In genomic region chr7:131845573-131846337, GRCh38 we compare ENCODE assay signal across 22 cellular contexts.
DNase-seq lines count a peak whose midpoint lies in the region; ATAC-seq and TF ChIP-seq lines count a peak whose summit lies in the region.
"Had no signal": no experiment of that assay in that cellular context is flagged by ENCODE, and none has a peak within 500 bp of the region (broad histone marks: within the 10 kb centered on the region; RNA-seq: fewer than 3 reads in every experiment).

No MANE protein-coding gene starts in this region.

- H3K27ac ChIP-seq in heart left ventricle (no peak overlapping the region), endodermal cell (ENCODE audit: low read depth, low read length) (peak overlapping the region; percentile 57), PC-3 (ENCODE audit: low read length) (no peak overlapping the region)
- H3K27ac ChIP-seq: GM23248, PC-9 had no signal

- H3F3A ChIP-seq in PC-3 (ENCODE audit: low read length, unreplicated experiment): no peaks in the 10 kb centered on the region

- no peaks in the 10 kb centered on the region for H3K9me3 ChIP-seq in heart left ventricle
- H3K9me3 ChIP-seq in endodermal cell (ENCODE audit: control insufficient read depth, low read length): no peaks in the 10 kb centered on the region
- no peaks in the 10 kb centered on the region for H3K9me3 ChIP-seq in PC-3 (ENCODE audit: low read length)

- intact Hi-C loops in cardiac septum (cut with DNase I) (no loop called here), heart left ventricle (cut with DNase I) (loop anchor here in 1 of 10 donors (10.0 kb wide), 1 partner anchor 161 kb away; no protein-coding TSS in a partner anchor), PC-3 (cut with micrococcal nuclease) (no loop called here)

- no peak overlapping the region for H2AFZ ChIP-seq in PC-3 (ENCODE audit: low read length)
- H2AFZ ChIP-seq: GM23248, PC-9 had no signal

- no peaks in the 10 kb centered on the region for H3K9me3 Mint-ChIP-seq in endodermal cell

- peaks cover 0 to 37% (median 4%) of the 10 kb centered on the region in 9 donors for H3K27me3 ChIP-seq in heart left ventricle
- H3K27me3 ChIP-seq in endodermal cell (ENCODE audit: control insufficient read depth, insufficient read depth, low read length, poor library complexity, severe bottlenecking): no peaks in the 10 kb centered on the region
- peaks cover 61% of the 10 kb centered on the region for H3K27me3 ChIP-seq in PC-3 (ENCODE audit: low read length)

- no peak overlapping the region for H3K4me2 ChIP-seq in PC-3 (ENCODE audit: low read length)
- H3K4me2 ChIP-seq: PC-9 had no signal

- no peak overlapping the region for H3K27ac Mint-ChIP-seq in endodermal cell

- no peak for TF ChIP-seq POLR2A in heart left ventricle (IDR thresholded peaks at IDR 0.05)

- H3K36me3 ChIP-seq in heart left ventricle (no peaks in the 10 kb centered on the region), endodermal cell (ENCODE audit: control insufficient read depth, insufficient read depth, low read length) (no peaks in the 10 kb centered on the region), PC-3 (ENCODE audit: low read depth, low read length) (no peaks in the 10 kb centered on the region)

- DNase-seq in NCI-H1092 treated with DMSO at 0.1 percent for 48 hours (lab: John Stamatoyannopoulos, UW) (peak; percentile 31), NCI-H1092 (lab: John Stamatoyannopoulos, UW) (no peak), cardiac septum (ENCODE audit: low spot score) (peak; percentile 24), heart left ventricle (no peak), endodermal cell (no peak), epidermal melanocyte (ENCODE audit: insufficient read length, low spot score) (no peak), PC-3 (no peak)
- DNase-seq in activated naive CD4-positive, alpha-beta T cell treated with Interleukin-2 at 50 U/mL for 16 hours: no peak
- DNase-seq: 8988T; ACHN; Calu3; GM23248; H7; KBM-7; MV-4-11; NCI-H1436 treated with DMSO at 0.1 percent for 48 hours; NCI-H2029; NCI-H748 treated with DMSO at 0.1 percent for 48 hours; NK-92 treated with Interleukin-12 subunit alpha and Interleukin-12 subunit beta, amount 100 ng/mL, for 24 hours; PC-9; T-helper 1 cell had no signal

- no peaks in the 10 kb centered on the region for H3K27me3 Mint-ChIP-seq in endodermal cell (ENCODE audit: insufficient read depth)

- POLR2A ChIA-PET in PC-3 (lab: Charles Lee; ENCODE audit: unreplicated experiment): no interaction called here

- H4K20me1 ChIP-seq in PC-3 (ENCODE audit: low read length): no peaks in the 10 kb centered on the region

- H3K9ac ChIP-seq in endodermal cell (ENCODE audit: extremely low read depth, low read length, poor library complexity, severe bottlenecking) (no peak overlapping the region), PC-3 (ENCODE audit: low read length) (no peak overlapping the region)
- H3K9ac ChIP-seq: GM23248 had no signal

- H3K9me2 ChIP-seq in PC-3 (replicated peaks; ENCODE audit: low read length): no peaks in the 10 kb centered on the region

- H3K79me2 ChIP-seq in PC-3 (ENCODE audit: low read length): no peaks in the 10 kb centered on the region

- H3K36me3 Mint-ChIP-seq in endodermal cell (ENCODE audit: low read depth): no peaks in the 10 kb centered on the region

- H3K4me1 Mint-ChIP-seq in endodermal cell: peaks cover 12% of the 10 kb centered on the region

- 90 to 92% (median 90%) methylated on average over 8 of the region's 8 CpGs for WGBS in heart left ventricle, 4 donors
- WGBS in endodermal cell (ENCODE audit: insufficient coverage in 1 of 2, insufficient read length in 1 of 2), 2 experiments: 76 to 92% methylated on average over 4 to 8 of the region's 8 CpGs

- ATAC-seq in heart left ventricle (no peak), PC-3 (no peak)
- ATAC-seq: Right ventricle myocardium inferior had no signal

- no TSS peak for BruUV-seq in PC-3 (replicated peaks; lab: Mats Ljungman, UMichigan)

- CTCF ChIA-PET in PC-3 (lab: Charles Lee): no interaction called here

- H3K4me1 ChIP-seq in heart left ventricle: peaks cover 0 to 7% (median 0%) of the 10 kb centered on the region in 12 donors
- H3K4me1 ChIP-seq in endodermal cell (ENCODE audit: control insufficient read depth, insufficient read depth, low read length): no peaks in the 10 kb centered on the region
- H3K4me1 ChIP-seq in PC-3 (ENCODE audit: insufficient read depth, low read length): no peaks in the 10 kb centered on the region

- no peak for TF ChIP-seq CTCF in heart left ventricle (IDR thresholded peaks at IDR 0.05)
- no peak for TF ChIP-seq CTCF in endodermal cell (conservative IDR thresholded peaks at IDR 0.05)
- TF ChIP-seq CTCF in PC-3 (conservative IDR thresholded peaks at IDR 0.05; ENCODE audit: low read depth, low read length): no peak

- no peak overlapping the region for H3K4me3 ChIP-seq in heart left ventricle
- no peak overlapping the region for H3K4me3 ChIP-seq in endodermal cell (ENCODE audit: low read length)
- no peak overlapping the region for H3K4me3 ChIP-seq in PC-3 (ENCODE audit: low read length)
- H3K4me3 ChIP-seq: GM23248, PC-9 had no signal

- H3K4me3 Mint-ChIP-seq in endodermal cell: no peak overlapping the region

Comparison
In these comparisons a context has a peak if more than half of its experiments do, and no peak if none do; other contexts are left out.
1. DNase-seq: peak in NCI-H1092 treated with DMSO at 0.1 percent for 48 hours (single experiment) and cardiac septum (single experiment); none in NCI-H1092 (single experiment), heart left ventricle (0 of 5), endodermal cell (single experiment), activated naive CD4-positive, alpha-beta T cell treated with Interleukin-2 at 50 U/mL for 16 hours (single experiment), epidermal melanocyte (single experiment) and PC-3 (single experiment).